In genomic region chr1:21978209-21978608, GRCh38 we compare ENCODE assay signal across 9 cellular contexts. TPM values are rescaled to one million over a fixed set of nuclear protein-coding genes. Genes with fewer than 3 reads are reported as not detected.
"Had no signal": no experiment of that assay in that cellular context is flagged by ENCODE, and none has a peak within 500 bp of the region (broad histone marks: within the 10 kb centered on the region; RNA-seq: fewer than 3 reads in every experiment).

No MANE protein-coding gene starts in this region.

RNA-seq across cellular contexts. Expression of gene CELA3B, which starts 1.4 kb away (rescaled TPM):
- total RNA-seq: LHCN-M2, MCF 10A, NCI-H460, OCI-LY7, PC-9, Right ventricle myocardium inferior, RPMI7951, SJCRH30, SK-MEL-5 had no signal

RNA-seq across cellular contexts. Expression of gene CELA3A, which starts 23.2 kb away (rescaled TPM):
- total RNA-seq: LHCN-M2, MCF 10A, NCI-H460, OCI-LY7, PC-9, Right ventricle myocardium inferior, RPMI7951, SK-MEL-5 had no signal
